In the genomic region with DNA sequence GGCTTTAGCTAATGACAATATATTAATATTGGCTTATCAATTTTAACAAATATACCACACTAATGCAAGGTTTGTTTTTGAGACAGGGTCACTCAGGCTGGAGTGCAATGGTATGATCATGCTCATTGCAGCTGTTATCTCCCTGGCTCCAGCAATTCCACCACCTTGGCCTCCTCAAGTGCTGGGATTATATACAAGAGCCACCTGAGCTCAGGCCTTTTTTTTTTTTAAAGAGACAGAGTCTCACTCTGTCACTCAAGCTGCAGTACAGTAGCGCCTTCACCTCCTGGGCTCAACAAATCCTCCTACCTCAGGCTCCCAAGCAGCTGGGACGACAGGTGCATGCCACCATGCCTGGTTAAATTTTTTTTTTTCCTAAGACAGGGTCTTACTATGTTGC, we compare ENCODE assay signal across 12 cellular contexts.
"Had no signal": no experiment of that assay in that cellular context is flagged by ENCODE, and none has a peak within 500 bp of the region (broad histone marks: within the 10 kb centered on the region; RNA-seq: fewer than 3 reads in every experiment).

No MANE protein-coding gene starts in this region.

- DNase-seq: effector CD4-positive, alpha-beta T cell; glutamatergic neuron; islet precursor cell; left lung; mucosa of descending colon; natural killer cell; posterior cingulate gyrus; right cardiac atrium; stimulated activated CD4-positive, alpha-beta T cell treated with anti-CD3 and anti-CD28 coated beads, Interleukin-2, amount 100 ng/mL, for 48 hours; tibial artery; upper lobe of left lung; uterus had no signal

- ATAC-seq: left lung, mucosa of descending colon, natural killer cell, right cardiac atrium had no signal
